2 cellular contexts compared by ENCODE assay signal in the genomic region with DNA sequence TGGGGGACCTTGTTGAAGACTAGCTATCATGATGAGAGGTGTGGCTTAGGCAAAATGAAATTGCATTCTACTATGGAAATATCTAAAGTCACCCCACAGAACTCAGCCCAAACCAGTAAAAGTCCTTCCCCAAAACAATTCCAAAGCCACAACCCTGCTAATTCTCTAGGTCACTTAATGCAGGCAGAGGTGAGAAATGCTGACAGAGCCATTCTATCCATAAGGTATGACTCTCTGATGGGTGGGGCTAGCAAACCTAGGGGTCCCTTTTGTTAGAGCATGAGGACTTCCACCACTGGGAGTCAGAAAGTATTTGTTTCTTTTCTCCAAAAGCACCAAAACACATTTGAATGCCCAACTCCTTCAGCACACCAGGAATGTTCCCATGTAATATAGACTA.
TF ChIP-seq lines count a peak whose summit lies in the region.

No MANE protein-coding gene starts in this region.

TF ChIP-seq in HepG2, 621 proteins besides CTCF, POLR2A, EP300 and RAD21:
- TF ChIP-seq MAFF (IDR thresholded peaks at IDR 0.05; ENCODE audit: low read depth, low read length) (peak; percentile 66), MAFK (conservative IDR thresholded peaks at IDR 0.05 in 1 of 2, IDR thresholded peaks at IDR 0.05 in 1 of 2; ENCODE audit: low read length in 2 of 2) (peak; percentile 66 to 77), FOXK2 (IDR thresholded peaks at IDR 0.05) (no peak)

TF ChIP-seq in H1, 55 proteins besides CTCF, POLR2A, EP300 and RAD21:
- TF ChIP-seq MAFK (IDR thresholded peaks at IDR 0.05; ENCODE audit: low read depth, low read length): peak; percentile 35; the same call in 1 of the 2 replicates
- no peak for TF ChIP-seq JUND (IDR thresholded peaks at IDR 0.05; ENCODE audit: low read length)
- no peak for TF ChIP-seq CBX8 (IDR thresholded peaks at IDR 0.05; ENCODE audit: borderline replicate concordance, low read depth, low read length)
